8 cellular contexts compared by ENCODE assay signal in the genomic region with DNA sequence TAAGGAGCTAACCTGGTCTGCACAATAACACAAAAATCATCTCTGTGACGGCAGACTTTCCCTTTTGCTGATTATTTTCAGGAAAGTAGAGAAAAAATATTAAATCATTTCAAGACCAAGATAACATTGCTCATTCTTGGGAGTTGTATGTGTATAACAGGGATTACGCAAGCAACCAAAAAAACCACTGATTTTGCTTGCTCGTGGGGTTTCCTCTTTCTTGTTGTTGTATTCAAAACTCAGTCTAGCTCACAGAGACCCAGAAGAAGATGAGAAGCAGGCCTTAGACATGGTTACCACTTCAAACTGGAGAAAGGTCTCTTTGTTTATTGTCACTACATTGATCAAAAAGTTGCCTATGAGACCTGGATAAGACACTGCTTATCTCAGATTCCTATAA. TPM values are rescaled to one million over a fixed set of nuclear protein-coding genes. Genes with fewer than 3 reads are reported as not detected.
DNase-seq lines count a peak whose midpoint lies in the region; ATAC-seq and TF ChIP-seq lines count a peak whose summit lies in the region.

No MANE protein-coding gene starts in this region.

- no peak for TF ChIP-seq CTCF in GM13977 (IDR thresholded peaks at IDR 0.05; ENCODE audit: extremely low read depth, insufficient read depth, missing control alignments)
- no peak for TF ChIP-seq CTCF in activated CD8-positive, alpha-beta T cell treated with anti-CD3 and anti-CD28 coated beads for 36 hours (IDR thresholded peaks at IDR 0.05)
- no peak for TF ChIP-seq CTCF in gastroesophageal sphincter (IDR thresholded peaks at IDR 0.05)
- TF ChIP-seq CTCF in BE2C (IDR thresholded peaks at IDR 0.05; ENCODE audit: low read depth, low read length) = no peak

- no peak for TF ChIP-seq POLR2A in gastroesophageal sphincter (IDR thresholded peaks at IDR 0.05)

- H3K27me3 Mint-ChIP-seq in activated CD8-positive, alpha-beta T cell treated with anti-CD3 and anti-CD28 coated beads for 36 hours = no peaks in the 10 kb centered on the region

- in situ Hi-C loops in GM13977 (cut with MboI; ENCODE audit: low pct_unique_long_range_greater_than_20kb, low sequenced_read_pairs, unreplicated experiment) = no loop called here

- H3K9me3 ChIP-seq in gastroesophageal sphincter = no peaks in the 10 kb centered on the region
- H3K9me3 ChIP-seq in BE2C = no peaks in the 10 kb centered on the region

- no peak for TF ChIP-seq EP300 in gastroesophageal sphincter (IDR thresholded peaks at IDR 0.05)

- DNase-seq in GM13977 (ENCODE audit: low spot score) (peak; percentile 30), myocyte (ENCODE audit: low read depth) (peak; percentile 24), BE2C (no peak), SHP77 (lab: John Stamatoyannopoulos, UW) (no peak), NCI-H128 (lab: John Stamatoyannopoulos, UW; ENCODE audit: unreplicated experiment) (no peak)
- peak; percentile 63 for DNase-seq in activated CD8-positive, alpha-beta T cell treated with anti-CD3 and anti-CD28 coated beads for 36 hours

- H3K27ac ChIP-seq in gastroesophageal sphincter = peak overlapping the region in 1 of 4 donors; percentile 1

- no peaks in the 10 kb centered on the region for H3K36me3 ChIP-seq in gastroesophageal sphincter
- no peaks in the 10 kb centered on the region for H3K36me3 ChIP-seq in BE2C

- ATAC-seq in HG02884 (IDR thresholded peaks at IDR 0.05; ENCODE audit: unreplicated experiment) (peak; percentile 24), gastroesophageal sphincter (no peak)
- ATAC-seq in activated CD8-positive, alpha-beta T cell treated with anti-CD3 and anti-CD28 coated beads for 36 hours = peak; percentile 32

- peak overlapping the region; percentile 13 for H3K4me3 Mint-ChIP-seq in activated CD8-positive, alpha-beta T cell treated with anti-CD3 and anti-CD28 coated beads for 36 hours

- peak overlapping the region; percentile 98 for H3K27ac Mint-ChIP-seq in activated CD8-positive, alpha-beta T cell treated with anti-CD3 and anti-CD28 coated beads for 36 hours

- intact Hi-C loops in activated CD8-positive, alpha-beta T cell treated with anti-CD3 and anti-CD28 coated beads for 36 hours (cut with micrococcal nuclease) = loop anchor here (5.0 kb wide), 1 partner anchor 131 kb away; no protein-coding TSS in a partner anchor

- POLR2A ChIA-PET in activated CD8-positive, alpha-beta T cell treated with anti-CD3 and anti-CD28 coated beads for 36 hours (lab: Charles Lee) = interaction anchor here (1.0 to 1.5 kb wide), 2 partner anchors 11 to 553 kb away, joined by 3 to 4 read pairs; a partner anchor contains a TSS

- CTCF ChIA-PET in activated CD8-positive, alpha-beta T cell treated with anti-CD3 and anti-CD28 coated beads for 36 hours (lab: Charles Lee) = interaction anchor here (0.9 to 1.8 kb wide), 4 partner anchors 56 to 146 kb away, joined by 3 to 5 read pairs (median 4); no protein-coding TSS in a partner anchor

- H3K27me3 ChIP-seq in gastroesophageal sphincter (no peaks in the 10 kb centered on the region), BE2C (peaks cover 55% of the 10 kb centered on the region)

- H3K4me1 ChIP-seq in gastroesophageal sphincter (peaks cover 0 to 27% (median 0%) of the 10 kb centered on the region in 3 donors), BE2C (no peaks in the 10 kb centered on the region)

- peaks cover 61% of the 10 kb centered on the region for H3K4me1 Mint-ChIP-seq in activated CD8-positive, alpha-beta T cell treated with anti-CD3 and anti-CD28 coated beads for 36 hours (ENCODE audit: low read depth)

- no peak overlapping the region for H3K4me3 ChIP-seq in gastroesophageal sphincter
- no peak overlapping the region for H3K4me3 ChIP-seq in BE2C (ENCODE audit: low read depth, low read length)

- H3K36me3 Mint-ChIP-seq in activated CD8-positive, alpha-beta T cell treated with anti-CD3 and anti-CD28 coated beads for 36 hours (ENCODE audit: low read depth) = peaks cover 6% of the 10 kb centered on the region

- WGBS in gastroesophageal sphincter (ENCODE audit: low coverage in 1 of 2), 2 donors = 72 to 90% methylated on average over 3 of the region's 3 CpGs

- no peaks in the 10 kb centered on the region for H3K9me3 Mint-ChIP-seq in activated CD8-positive, alpha-beta T cell treated with anti-CD3 and anti-CD28 coated beads for 36 hours

RNA-seq across cellular contexts. Expression of a gene that starts 2.2 kb away (rescaled TPM):
- 10 to 100 TPM; 15.9 to 18.6 TPM for total RNA-seq in activated CD8-positive, alpha-beta T cell treated with anti-CD3 and anti-CD28 coated beads for 36 hours
- total RNA-seq in myocyte (15.9 and 20.7 TPM in 2 replicates), gastroesophageal sphincter (10 to 100 TPM; 20.3 to 32.6 (median 29.1) TPM)
- polyA plus RNA-seq in myocyte (2012) = 35.3 TPM
- 2.1 TPM for polyA plus RNA-seq in BE2C (2012; ENCODE audit: insufficient read depth, insufficient read length, low read depth)

RNA-seq across cellular contexts. Expression of a gene that starts 33.0 kb away (rescaled TPM):
- total RNA-seq in activated CD8-positive, alpha-beta T cell treated with anti-CD3 and anti-CD28 coated beads for 36 hours = 100 to 1,000 TPM; 113 to 121 TPM
- total RNA-seq in myocyte (35.6 and 44.3 TPM in 2 replicates), gastroesophageal sphincter (10 to 100 TPM; 33.0 to 46.2 (median 36.6) TPM)
- polyA plus RNA-seq in myocyte (2012) = 16.8 TPM
- polyA plus RNA-seq in BE2C (2012; ENCODE audit: insufficient read depth, insufficient read length, low read depth) = 32.1 TPM

Comparison
In these comparisons a context has a peak if more than half of its experiments do, and no peak if none do; other contexts are left out.
1. DNase-seq: peak in GM13977 (single experiment), activated CD8-positive, alpha-beta T cell treated with anti-CD3 and anti-CD28 coated beads for 36 hours (single experiment) and myocyte (single experiment); none in BE2C (single experiment), SHP77 (0 of 2) and NCI-H128 (single experiment).